Comparison of ENCODE assay signal across 2 cellular contexts in genomic region chr2:162545254-162545653, GRCh38.
TF ChIP-seq lines count a peak whose summit lies in the region.

No MANE protein-coding gene starts in this region.

TF ChIP-seq in A549, 52 proteins besides CTCF, POLR2A, EP300 and RAD21 (continued from another document):
- no peak for TF ChIP-seq EHMT2 (IDR thresholded peaks at IDR 0.05; ENCODE audit: low read depth)
- no peak for TF ChIP-seq HEYL (CRISPR knock-in tag; IDR thresholded peaks at IDR 0.05)
- TF ChIP-seq ZFP36 (IDR thresholded peaks at IDR 0.05; ENCODE audit: borderline replicate concordance, partially characterized antibody), result no peak
- TF ChIP-seq CEBPB (IDR thresholded peaks at IDR 0.05), result no peak
- no peak for TF ChIP-seq ZC3H11A (IDR thresholded peaks at IDR 0.05)
- TF ChIP-seq MAFK (IDR thresholded peaks at IDR 0.05; ENCODE audit: partially characterized antibody), result no peak

TF ChIP-seq in WTC11, 78 proteins besides CTCF, POLR2A, EP300 and RAD21 (continued from another document):
- TF ChIP-seq, protein P1, sequence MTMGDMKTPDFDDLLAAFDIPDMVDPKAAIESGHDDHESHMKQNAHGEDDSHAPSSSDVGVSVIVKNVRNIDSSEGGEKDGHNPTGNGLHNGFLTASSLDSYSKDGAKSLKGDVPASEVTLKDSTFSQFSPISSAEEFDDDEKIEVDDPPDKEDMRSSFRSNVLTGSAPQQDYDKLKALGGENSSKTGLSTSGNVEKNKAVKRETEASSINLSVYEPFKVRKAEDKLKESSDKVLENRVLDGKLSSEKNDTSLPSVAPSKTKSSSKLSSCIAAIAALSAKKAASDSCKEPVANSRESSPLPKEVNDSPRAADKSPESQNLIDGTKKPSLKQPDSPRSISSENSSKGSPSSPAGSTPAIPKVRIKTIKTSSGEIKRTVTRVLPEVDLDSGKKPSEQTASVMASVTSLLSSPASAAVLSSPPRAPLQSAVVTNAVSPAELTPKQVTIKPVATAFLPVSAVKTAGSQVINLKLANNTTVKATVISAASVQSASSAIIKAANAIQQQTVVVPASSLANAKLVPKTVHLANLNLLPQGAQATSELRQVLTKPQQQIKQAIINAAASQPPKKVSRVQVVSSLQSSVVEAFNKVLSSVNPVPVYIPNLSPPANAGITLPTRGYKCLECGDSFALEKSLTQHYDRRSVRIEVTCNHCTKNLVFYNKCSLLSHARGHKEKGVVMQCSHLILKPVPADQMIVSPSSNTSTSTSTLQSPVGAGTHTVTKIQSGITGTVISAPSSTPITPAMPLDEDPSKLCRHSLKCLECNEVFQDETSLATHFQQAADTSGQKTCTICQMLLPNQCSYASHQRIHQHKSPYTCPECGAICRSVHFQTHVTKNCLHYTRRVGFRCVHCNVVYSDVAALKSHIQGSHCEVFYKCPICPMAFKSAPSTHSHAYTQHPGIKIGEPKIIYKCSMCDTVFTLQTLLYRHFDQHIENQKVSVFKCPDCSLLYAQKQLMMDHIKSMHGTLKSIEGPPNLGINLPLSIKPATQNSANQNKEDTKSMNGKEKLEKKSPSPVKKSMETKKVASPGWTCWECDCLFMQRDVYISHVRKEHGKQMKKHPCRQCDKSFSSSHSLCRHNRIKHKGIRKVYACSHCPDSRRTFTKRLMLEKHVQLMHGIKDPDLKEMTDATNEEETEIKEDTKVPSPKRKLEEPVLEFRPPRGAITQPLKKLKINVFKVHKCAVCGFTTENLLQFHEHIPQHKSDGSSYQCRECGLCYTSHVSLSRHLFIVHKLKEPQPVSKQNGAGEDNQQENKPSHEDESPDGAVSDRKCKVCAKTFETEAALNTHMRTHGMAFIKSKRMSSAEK (CRISPR knock-in tag; IDR thresholded peaks at IDR 0.05; ENCODE audit: borderline replicate concordance), result no peak
- TF ChIP-seq TEAD4 (CRISPR knock-in tag; IDR thresholded peaks at IDR 0.05) (no peak), NFE2L1 (CRISPR knock-in tag; IDR thresholded peaks at IDR 0.05) (no peak), TEAD1 (CRISPR knock-in tag; IDR thresholded peaks at IDR 0.05) (no peak), SMAD3 (CRISPR knock-in tag; IDR thresholded peaks at IDR 0.05; ENCODE audit: borderline replicate concordance) (no peak), PRDM15 (CRISPR knock-in tag; IDR thresholded peaks at IDR 0.05) (no peak), IRF1 (CRISPR knock-in tag; IDR thresholded peaks at IDR 0.05) (no peak), MYBL2 (CRISPR knock-in tag; IDR thresholded peaks at IDR 0.05) (no peak)
